12 cellular contexts compared by ENCODE assay signal in genomic region chr15:85477730-85478129, GRCh38.
DNase-seq lines count a peak whose midpoint lies in the region; ATAC-seq and TF ChIP-seq lines count a peak whose summit lies in the region.
"Had no signal": no experiment of that assay in that cellular context is flagged by ENCODE, and none has a peak within 500 bp of the region (broad histone marks: within the 10 kb centered on the region; RNA-seq: fewer than 3 reads in every experiment).

No MANE protein-coding gene starts in this region.

- no peak overlapping the region for H3K4me3 Mint-ChIP-seq in activated CD4-positive, alpha-beta T cell treated with anti-CD3 and anti-CD28 coated beads, Interleukin-2, amount 10 ng/mL, durations not matched to agents 24 days and 14 days
- H3K4me3 Mint-ChIP-seq: activated CD4-positive, alpha-beta T cell treated with anti-CD3 and anti-CD28 coated beads, Interleukin-2, amount 10 ng/mL, durations not matched to agents 7 days and 5 days had no signal

- no peak for ATAC-seq in HG02852 (IDR thresholded peaks at IDR 0.05; ENCODE audit: unreplicated experiment)
- ATAC-seq: left lobe of liver had no signal

- H3K9me3 ChIP-seq in fibroblast of lung (ENCODE audit: control insufficient read depth, insufficient read depth, low read depth, low read length), result no peaks in the 10 kb centered on the region
- no peaks in the 10 kb centered on the region for H3K9me3 ChIP-seq in tibial artery
- H3K9me3 ChIP-seq: thoracic aorta had no signal

- no peak overlapping the region for H2AFZ ChIP-seq in fibroblast of lung (ENCODE audit: low read length)

- no peaks in the 10 kb centered on the region for H3K36me3 ChIP-seq in fibroblast of lung (ENCODE audit: control insufficient read depth, insufficient read depth, low read length)
- no peaks in the 10 kb centered on the region for H3K36me3 ChIP-seq in tibial artery
- H3K36me3 ChIP-seq: thoracic aorta had no signal

- TF ChIP-seq CTCF in fibroblast of lung (conservative IDR thresholded peaks at IDR 0.05 in 1 of 2, IDR thresholded peaks at IDR 0.05 in 1 of 2; ENCODE audit: low read depth in 1 of 2, low read length in 2 of 2) (peak in 1 of 2 donors; percentile 29), tibial artery (IDR thresholded peaks at IDR 0.05) (no peak)

- H3K9ac ChIP-seq in fibroblast of lung (ENCODE audit: insufficient read depth, low read length), result no peak overlapping the region

- no peak overlapping the region for H3K4me3 ChIP-seq in fibroblast of lung (replicated peaks in 1 of 4; ENCODE audit: control extremely low read depth in 1 of 4, insufficient read depth in 1 of 4, low read depth in 3 of 4, low read length in 4 of 4)
- H3K4me3 ChIP-seq in tibial artery, result no peak overlapping the region
- H3K4me3 ChIP-seq: thoracic aorta had no signal

- peaks cover 49% of the 10 kb centered on the region for H3K4me1 Mint-ChIP-seq in activated CD4-positive, alpha-beta T cell treated with anti-CD3 and anti-CD28 coated beads, Interleukin-2, amount 10 ng/mL, durations not matched to agents 24 days and 14 days

- intact Hi-C loops in activated CD4-positive, alpha-beta T cell treated with anti-CD3 and anti-CD28 coated beads, Interleukin-2, amount 10 ng/mL, durations not matched to agents 24 days and 14 days (cut with micrococcal nuclease), result no loop called here
- intact Hi-C loops in tibial artery (cut with DNase I; ENCODE audit: low total_unique reads), result no loop called here

- peaks cover 21% of the 10 kb centered on the region for H3K4me1 ChIP-seq in fibroblast of lung (ENCODE audit: control insufficient read depth, extremely low read depth, insufficient read depth, low read length)
- H3K4me1 ChIP-seq in tibial artery, result peaks cover 0 to 24% (median 4%) of the 10 kb centered on the region in 4 donors

- no peak overlapping the region for H3K4me2 ChIP-seq in fibroblast of lung (ENCODE audit: extremely low read depth, insufficient read depth, low read length)

- peak overlapping the region; percentile 50 for H3K27ac Mint-ChIP-seq in activated CD4-positive, alpha-beta T cell treated with anti-CD3 and anti-CD28 coated beads, Interleukin-2, amount 10 ng/mL, durations not matched to agents 24 days and 14 days
- H3K27ac Mint-ChIP-seq: activated CD4-positive, alpha-beta T cell treated with anti-CD3 and anti-CD28 coated beads, Interleukin-2, amount 10 ng/mL, durations not matched to agents 7 days and 5 days had no signal

- no peak for DNase-seq in activated CD4-positive, alpha-beta T cell treated with anti-CD3 and anti-CD28 coated beads, Interleukin-2, amount 10 ng/mL, durations not matched to agents 24 days and 14 days
- no peak for DNase-seq in activated CD4-positive, alpha-beta T cell treated with anti-CD3 and anti-CD28 coated beads for 4 hours
- DNase-seq in RPMI7951 (ENCODE audit: low read depth) (peak; percentile 75), fibroblast of lung (ENCODE audit: low read depth in 2 of 2) (peak; percentile 63 to 71), renal cortical epithelial cell (ENCODE audit: low read depth) (peak; percentile 95), tibial artery (no peak), erythroblast (lab: John Stamatoyannopoulos, UW) (no peak)
- DNase-seq: activated CD4-positive, alpha-beta T cell treated with anti-CD3 and anti-CD28 coated beads, Interleukin-2, amount 10 ng/mL, durations not matched to agents 7 days and 5 days; NCI-H524 treated with DMSO at 0.1 percent for 48 hours had no signal

- H3K27ac ChIP-seq in fibroblast of lung (ENCODE audit: insufficient read depth, low read length), result no peak overlapping the region
- H3K27ac ChIP-seq in tibial artery, result no peak overlapping the region
- H3K27ac ChIP-seq: thoracic aorta had no signal

- no peaks in the 10 kb centered on the region for H3K9me3 Mint-ChIP-seq in activated CD4-positive, alpha-beta T cell treated with anti-CD3 and anti-CD28 coated beads, Interleukin-2, amount 10 ng/mL, durations not matched to agents 24 days and 14 days
- H3K9me3 Mint-ChIP-seq: activated CD4-positive, alpha-beta T cell treated with anti-CD3 and anti-CD28 coated beads, Interleukin-2, amount 10 ng/mL, durations not matched to agents 7 days and 5 days had no signal

- no peak for TF ChIP-seq POLR2A in erythroblast (IDR thresholded peaks at IDR 0.05; ENCODE audit: low read length)

- H3K79me2 ChIP-seq in fibroblast of lung (ENCODE audit: control insufficient read depth, insufficient read depth, low read length), result peaks cover 40% of the 10 kb centered on the region

- H4K20me1 ChIP-seq in fibroblast of lung (ENCODE audit: control insufficient read depth, extremely low read depth, insufficient read depth, low read length), result no peaks in the 10 kb centered on the region

- H3K36me3 Mint-ChIP-seq in activated CD4-positive, alpha-beta T cell treated with anti-CD3 and anti-CD28 coated beads, Interleukin-2, amount 10 ng/mL, durations not matched to agents 24 days and 14 days (ENCODE audit: low read depth), result peaks cover 3% of the 10 kb centered on the region

- H3K27me3 ChIP-seq in fibroblast of lung (ENCODE audit: control insufficient read depth, insufficient read depth, low read length) (no peaks in the 10 kb centered on the region), tibial artery (no peaks in the 10 kb centered on the region)

- no peaks in the 10 kb centered on the region for H3K27me3 Mint-ChIP-seq in activated CD4-positive, alpha-beta T cell treated with anti-CD3 and anti-CD28 coated beads, Interleukin-2, amount 10 ng/mL, durations not matched to agents 24 days and 14 days
- H3K27me3 Mint-ChIP-seq: activated CD4-positive, alpha-beta T cell treated with anti-CD3 and anti-CD28 coated beads, Interleukin-2, amount 10 ng/mL, durations not matched to agents 7 days and 5 days had no signal

Comparison
In these comparisons a context has a peak if more than half of its experiments do, and no peak if none do; other contexts are left out.
1. DNase-seq: peak in RPMI7951 (single experiment), fibroblast of lung (2 of 2) and renal cortical epithelial cell (single experiment); none in activated CD4-positive, alpha-beta T cell treated with anti-CD3 and anti-CD28 coated beads, Interleukin-2, amount 10 ng/mL, durations not matched to agents 24 days and 14 days (single experiment), activated CD4-positive, alpha-beta T cell treated with anti-CD3 and anti-CD28 coated beads for 4 hours (0 of 2), tibial artery (0 of 2) and erythroblast (0 of 2).